8 cellular contexts compared by ENCODE assay signal in the genomic region with DNA sequence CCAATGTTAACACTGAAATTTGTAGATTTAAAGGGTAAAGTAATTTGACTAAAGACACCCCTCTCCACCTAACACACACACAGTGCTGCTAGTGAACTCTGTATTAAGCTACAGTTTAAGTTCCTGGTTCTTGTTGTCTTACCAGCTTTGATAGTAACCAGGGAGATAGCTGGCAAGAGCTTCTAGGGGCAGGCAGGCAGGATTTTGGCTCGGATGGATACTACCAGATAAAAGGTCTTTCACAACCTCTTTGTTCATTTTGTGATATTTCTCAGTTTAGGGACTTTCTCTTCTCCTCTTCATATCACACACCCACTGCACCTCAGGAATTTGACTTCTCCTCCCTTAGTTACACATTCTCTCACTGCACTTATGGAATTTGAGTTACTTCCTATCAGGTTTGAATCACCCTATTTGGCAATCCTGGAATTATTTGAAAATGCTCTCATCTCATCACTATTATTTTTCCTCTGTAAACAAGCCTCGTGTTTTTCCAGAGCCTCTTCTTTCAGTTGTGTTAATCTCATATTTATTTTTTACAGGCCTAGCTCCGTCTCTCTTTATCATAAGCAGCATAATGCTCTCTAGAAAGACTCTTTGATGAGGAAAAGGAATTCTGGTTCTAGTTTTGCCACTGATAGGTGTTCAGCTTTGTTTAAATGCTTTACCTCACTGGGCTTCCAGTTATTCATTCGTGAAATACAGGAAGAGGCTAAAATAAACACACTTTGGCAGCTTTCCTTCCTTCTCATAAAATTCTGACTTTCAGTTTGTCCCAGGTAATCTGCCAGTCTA. TPM values are rescaled to one million over a fixed set of nuclear protein-coding genes. Genes with fewer than 3 reads are reported as not detected.
DNase-seq lines count a peak whose midpoint lies in the region; ATAC-seq, FAIRE-seq and TF ChIP-seq lines count a peak whose summit lies in the region.

No MANE protein-coding gene starts in this region.

- H3K9me3 ChIP-seq in A549 (peaks cover 25% of the 10 kb centered on the region), right lobe of liver (no peaks in the 10 kb centered on the region), HAP-1 (no peaks in the 10 kb centered on the region)
- H3K9me3 ChIP-seq in CD8-positive, alpha-beta T cell (ENCODE audit: low read length): no peaks in the 10 kb centered on the region

- DNase-seq in A549 (ENCODE audit: low read depth in 1 of 2, low spot score in 1 of 2): peak in 1 of 2 experiments; percentile 96
- peak; percentile 63 for DNase-seq in LoVo (ENCODE audit: low spot score)
- peak; percentile 96 to 98 for DNase-seq in cardiac fibroblast (ENCODE audit: low read depth in 2 of 2)
- peak in 2 of 3 donors; percentile 48 to 74 for DNase-seq in right lobe of liver
- DNase-seq in HAP-1 (ENCODE audit: low spot score in 2 of 2): no peak
- no peak for DNase-seq in CD8-positive, alpha-beta T cell
- DNase-seq in NCI-H446 (lab: John Stamatoyannopoulos, UW): no peak
- no peak for DNase-seq in islet precursor cell

- TF ChIP-seq RAD21 in A549 (conservative IDR thresholded peaks at IDR 0.05 in 1 of 2, IDR thresholded peaks at IDR 0.05 in 1 of 2): peak; percentile 12 to 50; a peak in 4 of 5 replicates

- no peaks in the 10 kb centered on the region for H3K4me1 Mint-ChIP-seq in CD8-positive, alpha-beta T cell (ENCODE audit: low read depth)

- H3K9me3 Mint-ChIP-seq in CD8-positive, alpha-beta T cell: no peaks in the 10 kb centered on the region

- H3K36me3 ChIP-seq in right lobe of liver (no peaks in the 10 kb centered on the region), HAP-1 (replicated peaks) (no peaks in the 10 kb centered on the region)
- no peaks in the 10 kb centered on the region for H3K36me3 ChIP-seq in CD8-positive, alpha-beta T cell (ENCODE audit: insufficient read depth, low read length)

- TF ChIP-seq CTCF in A549 (IDR thresholded peaks at IDR 0.05): no peak
- TF ChIP-seq CTCF in cardiac fibroblast (IDR thresholded peaks at IDR 0.05; ENCODE audit: low read depth, low read length): no peak
- no peak for TF ChIP-seq CTCF in right lobe of liver (IDR thresholded peaks at IDR 0.05)
- TF ChIP-seq CTCF in CD8-positive, alpha-beta T cell (IDR thresholded peaks at IDR 0.05): no peak

- in situ Hi-C loops in HAP-1 (cut with MboI; ENCODE audit: low sequenced_read_pairs): no loop called here

- TF ChIP-seq POLR2A in A549 (IDR thresholded peaks at IDR 0.05; ENCODE audit: low read length) (no peak), right lobe of liver (IDR thresholded peaks at IDR 0.05) (peak; percentile 66)

- POLR2A ChIA-PET in A549 (lab: Yijun Ruan, JAX): interaction anchor here (0.6 to 2.1 kb wide), 4 partner anchors 24 to 123 kb away, joined by 3 to 27 read pairs (median 8); partner anchors contain the start of gene CLDN1
- POLR2A ChIA-PET in CD8-positive, alpha-beta T cell (lab: Charles Lee): no interaction called here

- H3K4me2 ChIP-seq in A549: peak overlapping the region; percentile 91

- H3K4me3 ChIP-seq in A549 (peak overlapping the region; percentile 36), cardiac fibroblast (replicated peaks in 1 of 2; ENCODE audit: low read depth in 2 of 2, low read length in 2 of 2) (peak overlapping the region in 1 of 2 donors; percentile 28), right lobe of liver (peak overlapping the region in 2 of 3 donors; percentile 37 to 44), HAP-1 (no peak overlapping the region)
- H3K4me3 ChIP-seq in CD8-positive, alpha-beta T cell (ENCODE audit: low read depth, low read length): no peak overlapping the region

- no peak overlapping the region for H3K27ac Mint-ChIP-seq in CD8-positive, alpha-beta T cell

- FAIRE-seq in A549 (lab: Jason Lieb, UNC): peak; percentile 77

- intact Hi-C loops in right lobe of liver (cut with DNase I): no loop called here
- intact Hi-C loops in CD8-positive, alpha-beta T cell (cut with DNase I, micrococcal nuclease): no loop called here

- peak overlapping the region; percentile 95 to 97 for H3K27ac ChIP-seq in A549
- H3K27ac ChIP-seq in right lobe of liver: peak overlapping the region; percentile 83 to 90 (median 85)
- no peak overlapping the region for H3K27ac ChIP-seq in CD8-positive, alpha-beta T cell (ENCODE audit: low read depth, low read length)

- CTCF ChIA-PET in A549 (lab: Yijun Ruan, JAX): interaction anchor here (0.8 to 2.4 kb wide), 4 partner anchors 11 to 39 kb away, joined by 3 to 20 read pairs (median 6); partner anchors contain the start of gene CLDN1
- CTCF ChIA-PET in CD8-positive, alpha-beta T cell (lab: Charles Lee): no interaction called here

- peaks cover 10% of the 10 kb centered on the region for H3K27me3 Mint-ChIP-seq in CD8-positive, alpha-beta T cell (ENCODE audit: low read depth)

- no peaks in the 10 kb centered on the region for H3K36me3 Mint-ChIP-seq in CD8-positive, alpha-beta T cell

- H3K27me3 ChIP-seq in right lobe of liver (no peaks in the 10 kb centered on the region), HAP-1 (ENCODE audit: low read depth) (no peaks in the 10 kb centered on the region)
- no peaks in the 10 kb centered on the region for H3K27me3 ChIP-seq in CD8-positive, alpha-beta T cell (ENCODE audit: insufficient read depth, low read length)

- H3K4me1 ChIP-seq in A549: peaks cover 34% of the 10 kb centered on the region
- peaks cover 0 to 10% (median 0%) of the 10 kb centered on the region in 4 donors for H3K4me1 ChIP-seq in right lobe of liver
- no peaks in the 10 kb centered on the region for H3K4me1 ChIP-seq in HAP-1
- H3K4me1 ChIP-seq in CD8-positive, alpha-beta T cell (ENCODE audit: insufficient read depth, low read length): no peaks in the 10 kb centered on the region

- WGBS in A549 (ENCODE audit: missing lambda C conversion rate): under 1% methylated on average over 4 of the region's 4 CpGs
- 0% methylated on average over 4 of the region's 4 CpGs for WGBS in right lobe of liver (ENCODE audit: insufficient coverage, low coverage, low lambda C conversion rate, missing lambda C conversion rate)

- ATAC-seq in A549 (peak; percentile 95 to 98), right lobe of liver (peak; percentile 87 to 96 (median 94))
- ATAC-seq in CD8-positive, alpha-beta T cell: no peak

- no peak overlapping the region for H3K4me3 Mint-ChIP-seq in CD8-positive, alpha-beta T cell

- TF ChIP-seq EP300 in A549 (IDR thresholded peaks at IDR 0.05): peak; percentile 85 to 93; a peak in 4 of 5 replicates

TF ChIP-seq in A549, 52 proteins besides CTCF, POLR2A, EP300 and RAD21 (continues in another document):
- TF ChIP-seq EHMT2 (IDR thresholded peaks at IDR 0.05; ENCODE audit: low read depth) (no peak), JUN (IDR thresholded peaks at IDR 0.05) (peak; percentile 84 to 92), KDM5A (IDR thresholded peaks at IDR 0.05) (no peak), FOXS1 (CRISPR knock-in tag; IDR thresholded peaks at IDR 0.05) (peak; percentile 15; the same call in 1 of the 2 replicates), SMC3 (IDR thresholded peaks at IDR 0.05) (peak; percentile 43; the same call in 2 of the 3 replicates), JUNB (IDR thresholded peaks at IDR 0.05) (peak; percentile 88), CEBPB (IDR thresholded peaks at IDR 0.05) (peak; percentile 91 to 97), ZSCAN20 (CRISPR knock-in tag; IDR thresholded peaks at IDR 0.05) (no peak), HES2 (IDR thresholded peaks at IDR 0.05) (peak; percentile 55; the same call in 1 of the 2 replicates), MYC (IDR thresholded peaks at IDR 0.05; ENCODE audit: borderline replicate concordance, low read length) (no peak), RFX5 (IDR thresholded peaks at IDR 0.05) (no peak), GATA3 (IDR thresholded peaks at IDR 0.05; ENCODE audit: borderline replicate concordance) (peak; percentile 93), CHD2 (IDR thresholded peaks at IDR 0.05; ENCODE audit: low read length, partially characterized antibody) (no peak), FOSL2 (IDR thresholded peaks at IDR 0.05) (peak; percentile 81), FOSL2 (CRISPR knock-in tag; IDR thresholded peaks at IDR 0.05) (peak; percentile 92), HOXB13 (CRISPR knock-in tag; IDR thresholded peaks at IDR 0.05; ENCODE audit: low read depth) (no peak), MAZ (IDR thresholded peaks at IDR 0.05; ENCODE audit: borderline replicate concordance, low read depth, low read length) (no peak), EHF (CRISPR knock-in tag; IDR thresholded peaks at IDR 0.05) (no peak; the same call in 1 of the 2 replicates)
- TF ChIP-seq, protein P1, sequence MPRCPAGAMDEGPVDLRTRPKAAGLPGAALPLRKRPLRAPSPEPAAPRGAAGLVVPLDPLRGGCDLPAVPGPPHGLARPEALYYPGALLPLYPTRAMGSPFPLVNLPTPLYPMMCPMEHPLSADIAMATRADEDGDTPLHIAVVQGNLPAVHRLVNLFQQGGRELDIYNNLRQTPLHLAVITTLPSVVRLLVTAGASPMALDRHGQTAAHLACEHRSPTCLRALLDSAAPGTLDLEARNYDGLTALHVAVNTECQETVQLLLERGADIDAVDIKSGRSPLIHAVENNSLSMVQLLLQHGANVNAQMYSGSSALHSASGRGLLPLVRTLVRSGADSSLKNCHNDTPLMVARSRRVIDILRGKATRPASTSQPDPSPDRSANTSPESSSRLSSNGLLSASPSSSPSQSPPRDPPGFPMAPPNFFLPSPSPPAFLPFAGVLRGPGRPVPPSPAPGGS (IDR thresholded peaks at IDR 0.05): peak; percentile 87

RNA-seq across cellular contexts. Expression of gene CLDN1, which starts 23.0 kb away (rescaled TPM):
- polyA plus RNA-seq in A549 (2011; rRNA removed): 97.0 and 142 TPM in 2 replicates
- 32.0 and 37.0 TPM in 2 replicates for polyA plus RNA-seq in A549 (2012; cell fraction: cytosol; rRNA removed)
- 36.3 and 48.3 TPM in 2 replicates for polyA plus RNA-seq in A549 (2012; cell fraction: nucleus; rRNA removed)
- 33.7 to 48.0 TPM (median 33.9 TPM) in 3 replicates for polyA plus RNA-seq in A549 (2017; fragmentation: RNase III; extraction: RNeasy Plus Mini Kit Qiagen cat#74134 plus additional on column Dnase treatment)
- polyA minus RNA-seq in A549 (2011; rRNA and poly(A)+ RNA removed): 76.6 and 88.4 TPM in 2 replicates
- total RNA-seq in right lobe of liver: 100 to 1,000 TPM in 5 of 6 experiments, 10 to 100 TPM in 1; 79.9 to 241 (median 135) TPM
- total RNA-seq in CD8-positive, alpha-beta T cell: not detected

RNA-seq across cellular contexts. Expression of gene CLDN16, which starts 42.7 kb away (rescaled TPM):
- polyA plus RNA-seq in A549 (2011; rRNA removed): 0.50 and 0.66 TPM in 2 replicates
- polyA plus RNA-seq in A549 (2012; cell fraction: cytosol; rRNA removed): 0.04 TPM in 2 replicates
- polyA plus RNA-seq in A549 (2012; cell fraction: nucleus; rRNA removed): not detected in 2 replicates
- polyA plus RNA-seq in A549 (2017; fragmentation: RNase III; extraction: RNeasy Plus Mini Kit Qiagen cat#74134 plus additional on column Dnase treatment): 0.16 to 0.29 TPM (median 0.21 TPM) in 3 replicates
- 0.10 and 0.70 TPM in 2 replicates for polyA minus RNA-seq in A549 (2011; rRNA and poly(A)+ RNA removed)
- 1 to 10 TPM in 3 of 6 experiments, under 1 TPM in 3; 0.37 to 6.6 (median 1.3) TPM for total RNA-seq in right lobe of liver
- total RNA-seq in CD8-positive, alpha-beta T cell: not detected

Comparison
In these comparisons a context has a peak if more than half of its experiments do, and no peak if none do; other contexts are left out.
1. DNase-seq: peak in LoVo (single experiment), cardiac fibroblast (2 of 2) and right lobe of liver (2 of 3); none in HAP-1 (0 of 2), CD8-positive, alpha-beta T cell (0 of 7), NCI-H446 (0 of 2) and islet precursor cell (single experiment).
2. H3K4me3 ChIP-seq: peak in A549 (single experiment) and right lobe of liver (2 of 3); none in HAP-1 (single experiment) and CD8-positive, alpha-beta T cell (single experiment).
3. RNA of gene CLDN1, which starts 23.0 kb away (total RNA-seq): 79.9 to 241 TPM in right lobe of liver; not detected in CD8-positive, alpha-beta T cell; every median in the first group is over 10 times any median in the second.